ENCODE assay signal across 23 cellular contexts in the genomic region with DNA sequence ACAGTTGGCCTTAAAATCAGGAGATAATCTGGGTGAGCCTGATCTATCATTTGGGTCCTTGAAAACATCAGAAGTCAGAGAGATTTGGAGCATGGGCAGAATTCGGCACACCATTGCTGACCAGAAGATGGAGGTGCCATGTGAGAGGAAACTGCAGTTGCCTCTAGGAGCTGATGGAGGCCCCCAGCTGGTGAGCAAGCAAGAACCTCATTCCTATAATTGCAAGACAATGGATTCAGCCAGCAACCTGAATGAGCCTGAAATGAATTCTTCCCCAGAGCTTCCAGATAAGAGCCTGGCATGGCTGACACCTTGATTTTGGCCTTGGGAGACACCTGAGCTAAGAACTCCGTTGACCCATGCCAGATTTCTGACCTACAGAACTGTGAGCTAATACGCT.
DNase-seq lines count a peak whose midpoint lies in the region; ATAC-seq, FAIRE-seq and TF ChIP-seq lines count a peak whose summit lies in the region.
"Had no signal": no experiment of that assay in that cellular context is flagged by ENCODE, and none has a peak within 500 bp of the region (broad histone marks: within the 10 kb centered on the region; RNA-seq: fewer than 3 reads in every experiment).

No MANE protein-coding gene starts in this region.

- H3K79me1 ChIP-seq in H1 (ENCODE audit: low read depth, low read length), result no peaks in the 10 kb centered on the region

- TF ChIP-seq CTCF in H1 (IDR thresholded peaks at IDR 0.05; ENCODE audit: control extremely low read depth in 1 of 3, insufficient read depth in 1 of 3, low read depth in 1 of 3, low read length in 3 of 3) (no peak), gastroesophageal sphincter (IDR thresholded peaks at IDR 0.05) (no peak), sigmoid colon (IDR thresholded peaks at IDR 0.05) (no peak)

- 0 out of 4 replicates have a peak overlapping the region, but pooled peaks of 1 of the 2 experiments have one; percentile 34 for H3K4me2 ChIP-seq in H1 (ENCODE audit: insufficient read depth in 1 of 2, low read depth in 2 of 2, low read length in 2 of 2)

- H2AK5ac ChIP-seq in H1 (ENCODE audit: low read depth, low read length), result no peak overlapping the region

- H2AFZ ChIP-seq in H1 (ENCODE audit: low read length), result peak overlapping the region; percentile 69; the same call in 1 of the 2 replicates
- H2AFZ ChIP-seq: GM23248 had no signal

- H4K5ac ChIP-seq in H1 (ENCODE audit: insufficient read length, low read depth, low read length), result no peak overlapping the region

- H3K27ac ChIP-seq in H1 (ENCODE audit: low read depth, low read length), result no peak overlapping the region
- H3K27ac ChIP-seq in gastroesophageal sphincter, result no peak overlapping the region
- no peak overlapping the region for H3K27ac ChIP-seq in sigmoid colon
- H3K27ac ChIP-seq: GM23248 had no signal

- H3K9me3 ChIP-seq in H1 (ENCODE audit: insufficient read depth in 2 of 2, low read depth in 1 of 2, low read length in 1 of 2) (no peaks in the 10 kb centered on the region), gastroesophageal sphincter (no peaks in the 10 kb centered on the region), sigmoid colon (no peaks in the 10 kb centered on the region)
- H3K9me3 ChIP-seq: BE2C had no signal

- no peak overlapping the region for H2BK120ac ChIP-seq in H1 (replicated peaks; ENCODE audit: low read depth, low read length)

- TF ChIP-seq RAD21 in H1 (IDR thresholded peaks at IDR 0.05 in 1 of 2, conservative IDR thresholded peaks at IDR 0.05 in 1 of 2; ENCODE audit: low read depth in 2 of 2, low read length in 2 of 2), result peak in 1 of 2 experiments; percentile 13; a peak in 2 of 4 replicates

- H3K4me1 ChIP-seq in H1 (replicated peaks in 1 of 4; ENCODE audit: control insufficient read depth in 3 of 4, insufficient read depth in 4 of 4, low read length in 3 of 4) (peaks cover 0 to 5% (median 4%) of the 10 kb centered on the region in 4 experiments; a peak in 3 of 7 replicates), gastroesophageal sphincter (peaks cover 0 to 5% (median 0%) of the 10 kb centered on the region in 3 donors), sigmoid colon (peaks cover 0 to 17% (median 5%) of the 10 kb centered on the region in 4 donors)

- ATAC-seq in gastroesophageal sphincter (no peak), GM21825 (IDR thresholded peaks at IDR 0.05; ENCODE audit: unreplicated experiment) (no peak), GM18867 (IDR thresholded peaks at IDR 0.05; ENCODE audit: unreplicated experiment) (no peak)
- ATAC-seq: K562, PC-3 had no signal

- peak; percentile 8 for DNase-seq in COR-L47 (lab: John Stamatoyannopoulos, UW)
- DNase-seq in NCI-H146 (lab: John Stamatoyannopoulos, UW), result peak; percentile 80
- no peak for DNase-seq in H1 (ENCODE audit: low read depth in 1 of 2, low spot score in 2 of 2)
- peak; percentile 43 for DNase-seq in left kidney (ENCODE audit: low read depth, low spot score)
- DNase-seq in sigmoid colon, result no peak
- DNase-seq: BE2C; CD4-positive, alpha-beta T cell; DMS153; GDM1; GM23248; NCI-H1105; NCI-H1694 treated with DMSO at 0.1 percent for 48 hours; NCI-H2227 treated with DMSO at 0.1 percent for 48 hours; NCI-H524 treated with DMSO at 0.1 percent for 48 hours; PC-3; RPMI8226; SHP77 treated with DMSO at 0.1 percent for 48 hours had no signal

- no peak overlapping the region for H2BK5ac ChIP-seq in H1 (ENCODE audit: low read depth, low read length)

- H3K18ac ChIP-seq in H1 (ENCODE audit: extremely low read depth, low read length), result no peak overlapping the region

- POLR2A ChIA-PET in H1 (lab: Charles Lee; ENCODE audit: partially characterized antibody), result interaction anchor here (1.7 kb wide), 1 partner anchor 12 kb away, joined by 4 read pairs; no protein-coding TSS in a partner anchor

- H3K36me3 ChIP-seq in H1 (ENCODE audit: control insufficient read depth in 2 of 4, insufficient read depth in 4 of 4, low read length in 3 of 4) (no peaks in the 10 kb centered on the region), gastroesophageal sphincter (no peaks in the 10 kb centered on the region), sigmoid colon (no peaks in the 10 kb centered on the region)
- H3K36me3 ChIP-seq: BE2C had no signal

- H3K4ac ChIP-seq in H1 (replicated peaks; ENCODE audit: insufficient read length, low read depth, low read length), result no peak overlapping the region

- TF ChIP-seq POLR2A in H1 (IDR thresholded peaks at IDR 0.05; ENCODE audit: control extremely low read depth in 1 of 2, low read depth in 2 of 2, low read length in 2 of 2) (no peak), gastroesophageal sphincter (IDR thresholded peaks at IDR 0.05) (no peak), sigmoid colon (IDR thresholded peaks at IDR 0.05) (no peak)

- no peaks in the 10 kb centered on the region for H4K20me1 ChIP-seq in H1 (replicated peaks in 1 of 2; ENCODE audit: control insufficient read depth in 1 of 2, insufficient read depth in 2 of 2, low read length in 2 of 2)

- no peak overlapping the region; the same call in 1 of the 2 replicates for H2BK15ac ChIP-seq in H1 (ENCODE audit: low read length)

- intact Hi-C loops in sigmoid colon (cut with DNase I), result no loop called here

- no peak overlapping the region for H2BK12ac ChIP-seq in H1 (ENCODE audit: low read depth, low read length)

- H3K9ac ChIP-seq in H1 (replicated peaks in 1 of 4; ENCODE audit: extremely low read depth in 1 of 4, low read depth in 3 of 4, low read length in 3 of 4), result no peak overlapping the region
- H3K9ac ChIP-seq: GM23248 had no signal

- no peak overlapping the region for H3K23ac ChIP-seq in H1 (ENCODE audit: insufficient read length)

- TF ChIP-seq EP300 in H1 (IDR thresholded peaks at IDR 0.05; ENCODE audit: borderline replicate concordance in 1 of 2, low read depth in 2 of 2, low read length in 2 of 2), result no peak
- TF ChIP-seq EP300 in gastroesophageal sphincter (IDR thresholded peaks at IDR 0.05), result no peak
- no peak for TF ChIP-seq EP300 in sigmoid colon (IDR thresholded peaks at IDR 0.05)

- no peak overlapping the region for H4K91ac ChIP-seq in H1 (replicated peaks; ENCODE audit: insufficient read length, low read length)

- H2BK20ac ChIP-seq in H1 (ENCODE audit: low read length), result no peak overlapping the region

- no peaks in the 10 kb centered on the region for H3K23me2 ChIP-seq in H1 (ENCODE audit: low read depth, low read length)

- H3K79me2 ChIP-seq in H1 (ENCODE audit: control insufficient read depth in 1 of 2, insufficient read depth in 2 of 2, low read length in 2 of 2), result no peaks in the 10 kb centered on the region

- WGBS in H1 (ENCODE audit: extremely low coverage in 1 of 2, insufficient coverage in 1 of 2, insufficient read length in 1 of 2, insufficient replicate concordance in 2 of 2, low coverage in 1 of 2, low lambda C conversion rate in 2 of 2, missing lambda C conversion rate in 1 of 2), 2 experiments, result 86% methylated on average over 3 of the region's 3 CpGs; no CpG with 5 or more reads in 1 of the 2 experiments
- 81 to 92% methylated on average over 2 to 3 of the region's 3 CpGs for WGBS in gastroesophageal sphincter (ENCODE audit: low coverage in 1 of 2), 2 donors
- WGBS in sigmoid colon, 2 donors, result 75 to 87% methylated on average over 3 of the region's 3 CpGs

- H3K56ac ChIP-seq in H1 (replicated peaks; ENCODE audit: insufficient read length, low read depth, low read length), result no peak overlapping the region

- no peak overlapping the region for H4K8ac ChIP-seq in H1 (ENCODE audit: extremely low read depth, insufficient read depth, low read length)

- no peak overlapping the region for H3K14ac ChIP-seq in H1 (ENCODE audit: insufficient read length)

- no peaks in the 10 kb centered on the region for H3K27me3 ChIP-seq in H1 (replicated peaks in 1 of 4; ENCODE audit: control insufficient read depth in 3 of 4, extremely low read depth in 1 of 4, insufficient read depth in 3 of 4, low read length in 3 of 4)
- no peaks in the 10 kb centered on the region for H3K27me3 ChIP-seq in gastroesophageal sphincter
- no peaks in the 10 kb centered on the region for H3K27me3 ChIP-seq in sigmoid colon
- H3K27me3 ChIP-seq: BE2C had no signal

- no peak overlapping the region for H3K4me3 ChIP-seq in H1 (ENCODE audit: extremely low read depth in 1 of 4, insufficient read depth in 2 of 4, low read depth in 3 of 4, low read length in 4 of 4)
- no peak overlapping the region for H3K4me3 ChIP-seq in gastroesophageal sphincter
- no peak overlapping the region for H3K4me3 ChIP-seq in sigmoid colon
- H3K4me3 ChIP-seq: GM23248, K562 had no signal

- CTCF ChIA-PET in H1 (lab: Charles Lee; ENCODE audit: partially characterized antibody), result interaction anchor here (1.6 kb wide), 1 partner anchor 11 kb away, joined by 4 read pairs; no protein-coding TSS in a partner anchor

- FAIRE-seq in H1 (lab: Jason Lieb, UNC), result no peak
- FAIRE-seq: A204.1, GM19239, K562 had no signal

TF ChIP-seq in H1, 55 proteins besides CTCF, POLR2A, EP300 and RAD21:
- TF ChIP-seq FOSL1 (IDR thresholded peaks at IDR 0.05; ENCODE audit: insufficient read depth, low read depth, low read length), result no peak
- peak; percentile 62; the same call in 1 of the 2 replicates for TF ChIP-seq YY1 (IDR thresholded peaks at IDR 0.05; ENCODE audit: low read depth, low read length)
TF ChIP-seq in H1: peak in this region for 1.

Comparison
In these comparisons a context has a peak if more than half of its experiments do, and no peak if none do; other contexts are left out.
1. DNase-seq: peak in COR-L47 (single experiment), NCI-H146 (single experiment) and left kidney (single experiment); none in H1 (0 of 2) and sigmoid colon (single experiment).